In genomic region chr2:110670826-110671225, GRCh38 we compare ENCODE assay signal across 22 cellular contexts.
"Had no signal": no experiment of that assay in that cellular context is flagged by ENCODE, and none has a peak within 500 bp of the region (broad histone marks: within the 10 kb centered on the region; RNA-seq: fewer than 3 reads in every experiment).

No MANE protein-coding gene starts in this region.

- H3K9me3 ChIP-seq: SJSA1 had no signal

- H3K27ac ChIP-seq: SJSA1, SK-N-MC had no signal

- H3K4me3 ChIP-seq: SJSA1, SK-N-MC had no signal

- H3K27me3 ChIP-seq: SJSA1 had no signal

- ATAC-seq: HepG2 had no signal

- DNase-seq: IMR-90, Karpas-422, KG1, MV-4-11, NCI-H1048, NCI-H1105, NCI-H1417, NCI-H1436 treated with DMSO at 0.1 percent for 48 hours, NCI-H1694, NCI-H187 treated with DMSO at 0.1 percent for 48 hours, NCI-H2029 treated with DMSO at 0.1 percent for 48 hours, NCI-H2227 treated with DMSO at 0.1 percent for 48 hours, NCI-H524 treated with DMSO at 0.1 percent for 48 hours, NCI-H69, NCI-H774, Right ventricle myocardium superior, RPMI8226, SIG-M5, T-helper 1 cell had no signal
